8 cellular contexts compared by ENCODE assay signal in the genomic region with DNA sequence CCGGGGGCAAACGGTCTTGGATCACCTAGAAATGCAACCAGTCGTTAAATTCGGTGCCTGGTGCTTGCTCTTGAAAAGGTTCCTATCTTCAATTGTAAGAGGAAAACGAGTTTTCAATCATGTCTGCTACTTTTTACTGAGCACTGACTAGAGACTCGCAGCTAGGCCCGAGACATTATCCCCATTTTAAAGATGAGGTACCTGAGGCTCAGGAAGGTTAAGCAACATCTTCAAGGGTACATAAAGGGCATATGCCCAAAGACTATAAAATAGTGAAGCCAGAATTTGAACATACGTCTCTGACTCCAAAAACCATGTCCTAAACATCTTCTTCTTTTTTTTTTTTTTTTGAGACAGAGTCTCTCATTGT. TPM values are rescaled to one million over a fixed set of nuclear protein-coding genes. Genes with fewer than 3 reads are reported as not detected.
DNase-seq lines count a peak whose midpoint lies in the region; ATAC-seq and TF ChIP-seq lines count a peak whose summit lies in the region.

No MANE protein-coding gene starts in this region.

- peak overlapping the region; percentile 70 for H3K27ac ChIP-seq in HL-60 (replicated peaks)

- H3K27me3 Mint-ChIP-seq in activated T-helper 17 cell treated with anti-CD3 and anti-CD28 coated beads, Interleukin-2, amount 50 U/mL, for 72 hours: no peaks in the 10 kb centered on the region

- H3K9me3 Mint-ChIP-seq in activated T-helper 17 cell treated with anti-CD3 and anti-CD28 coated beads, Interleukin-2, amount 50 U/mL, for 72 hours: no peaks in the 10 kb centered on the region
- H3K9me3 Mint-ChIP-seq in stimulated activated effector memory CD8-positive, alpha-beta T cell treated with anti-CD3 and anti-CD28 coated beads, Interleukin-12 subunit alpha, Interleukin-12 subunit beta, amount 100 ng/mL, for 72 hours: no peaks in the 10 kb centered on the region

- H3K27me3 ChIP-seq in HL-60 (ENCODE audit: insufficient read depth, poor library complexity, severe bottlenecking): no peaks in the 10 kb centered on the region

- no peak for ATAC-seq in activated T-helper 17 cell treated with anti-CD3 and anti-CD28 coated beads, Interleukin-2, amount 50 U/mL, for 72 hours (replicated peaks)
- ATAC-seq in stimulated activated effector memory CD8-positive, alpha-beta T cell treated with anti-CD3 and anti-CD28 coated beads, Interleukin-12 subunit alpha, Interleukin-12 subunit beta, amount 100 ng/mL, for 72 hours: no peak

- H3K4me1 Mint-ChIP-seq in activated T-helper 17 cell treated with anti-CD3 and anti-CD28 coated beads, Interleukin-2, amount 50 U/mL, for 72 hours: peaks cover 27% of the 10 kb centered on the region
- peaks cover 43% of the 10 kb centered on the region for H3K4me1 Mint-ChIP-seq in stimulated activated effector memory CD8-positive, alpha-beta T cell treated with anti-CD3 and anti-CD28 coated beads, Interleukin-12 subunit alpha, Interleukin-12 subunit beta, amount 100 ng/mL, for 72 hours

- peak overlapping the region; percentile 98 for H3K4me3 Mint-ChIP-seq in activated T-helper 17 cell treated with anti-CD3 and anti-CD28 coated beads, Interleukin-2, amount 50 U/mL, for 72 hours
- peak overlapping the region; percentile 97 for H3K4me3 Mint-ChIP-seq in stimulated activated effector memory CD8-positive, alpha-beta T cell treated with anti-CD3 and anti-CD28 coated beads, Interleukin-12 subunit alpha, Interleukin-12 subunit beta, amount 100 ng/mL, for 72 hours

- H3K27ac Mint-ChIP-seq in activated T-helper 17 cell treated with anti-CD3 and anti-CD28 coated beads, Interleukin-2, amount 50 U/mL, for 72 hours: peak overlapping the region; percentile 99
- H3K27ac Mint-ChIP-seq in stimulated activated effector memory CD8-positive, alpha-beta T cell treated with anti-CD3 and anti-CD28 coated beads, Interleukin-12 subunit alpha, Interleukin-12 subunit beta, amount 100 ng/mL, for 72 hours: peak overlapping the region; percentile 98

- DNase-seq in HL-60 (ENCODE audit: low read depth in 1 of 2, low spot score in 1 of 2) (no peak), DMS53 treated with DMSO at 0.1 percent for 48 hours (lab: John Stamatoyannopoulos, UW; ENCODE audit: unreplicated experiment) (no peak), NCI-H446 (lab: John Stamatoyannopoulos, UW) (no peak), NCI-H1694 treated with DMSO at 0.1 percent for 48 hours (lab: John Stamatoyannopoulos, UW) (no peak), globus pallidus (ENCODE audit: low spot score) (no peak)
- no peak for DNase-seq in stimulated activated effector memory CD8-positive, alpha-beta T cell treated with anti-CD3 and anti-CD28 coated beads, Interleukin-12 subunit alpha, Interleukin-12 subunit beta, amount 100 ng/mL, for 72 hours (ENCODE audit: low spot score in 2 of 2)

- H3K4me3 ChIP-seq in HL-60 (replicated peaks; ENCODE audit: insufficient read depth, low read length) (peak overlapping the region; percentile 88), iPS-11a (ENCODE audit: low read depth, low read length) (peak overlapping the region; percentile 100)

- H3K36me3 Mint-ChIP-seq in activated T-helper 17 cell treated with anti-CD3 and anti-CD28 coated beads, Interleukin-2, amount 50 U/mL, for 72 hours (ENCODE audit: low read depth): peaks cover 26% of the 10 kb centered on the region
- peaks cover 20% of the 10 kb centered on the region for H3K36me3 Mint-ChIP-seq in stimulated activated effector memory CD8-positive, alpha-beta T cell treated with anti-CD3 and anti-CD28 coated beads, Interleukin-12 subunit alpha, Interleukin-12 subunit beta, amount 100 ng/mL, for 72 hours

- TF ChIP-seq CTCF in HL-60 (IDR thresholded peaks at IDR 0.05; ENCODE audit: insufficient read depth, low read length): no peak

RNA-seq across cellular contexts. Expression of a gene that starts 0.6 kb away (rescaled TPM):
- 10 to 100 TPM; 41.1 to 44.1 TPM for total RNA-seq in activated T-helper 17 cell treated with anti-CD3 and anti-CD28 coated beads, Interleukin-2, amount 50 U/mL, for 72 hours
